In genomic region chr9:86034863-86035734, GRCh38 we compare ENCODE assay signal across 9 cellular contexts.
DNase-seq lines count a peak whose midpoint lies in the region; ATAC-seq, FAIRE-seq and TF ChIP-seq lines count a peak whose summit lies in the region.
"Had no signal": no experiment of that assay in that cellular context is flagged by ENCODE, and none has a peak within 500 bp of the region (broad histone marks: within the 10 kb centered on the region; RNA-seq: fewer than 3 reads in every experiment).

No MANE protein-coding gene starts in this region.

- DNase-seq in G401 (ENCODE audit: low spot score) (peak; percentile 82), HuH-7 (ENCODE audit: low spot score) (peak; percentile 64), RCC 7860 (ENCODE audit: low spot score) (peak; percentile 32), glomerular visceral epithelial cell (ENCODE audit: extremely low spot score) (peak; percentile 53), omental fat pad (ENCODE audit: low spot score) (no peak), NCI-H446 treated with DMSO at 0.1 percent for 48 hours (lab: John Stamatoyannopoulos, UW) (no peak)

- ATAC-seq in omental fat pad (ENCODE audit: low FRiP score) (no peak), GM21723 (IDR thresholded peaks at IDR 0.05; ENCODE audit: unreplicated experiment) (no peak), GM18870 (IDR thresholded peaks at IDR 0.05; ENCODE audit: unreplicated experiment) (no peak)

- in situ Hi-C loops in G401 (cut with HindIII; ENCODE audit: low sequenced_read_pairs) = no loop called here

- FAIRE-seq in RCC 7860 (lab: Jason Lieb, UNC) = no peak
- FAIRE-seq: TTC549 had no signal

- TF ChIP-seq CTCF in omental fat pad (IDR thresholded peaks at IDR 0.05) = no peak

Comparison
In these comparisons a context has a peak if more than half of its experiments do, and no peak if none do; other contexts are left out.
1. DNase-seq: peak in G401 (single experiment), HuH-7 (single experiment), RCC 7860 (single experiment) and glomerular visceral epithelial cell (single experiment); none in omental fat pad (single experiment) and NCI-H446 treated with DMSO at 0.1 percent for 48 hours (single experiment).